Comparison of ENCODE assay signal across 2 cellular contexts in genomic region chr5:74318985-74319563, GRCh38.
TF ChIP-seq lines count a peak whose summit lies in the region.

No MANE protein-coding gene starts in this region.

TF ChIP-seq in HepG2, 621 proteins besides CTCF, POLR2A, EP300 and RAD21:
- TF ChIP-seq SIX4 (CRISPR knock-in tag; IDR thresholded peaks at IDR 0.05) (no peak), CREB1 (IDR thresholded peaks at IDR 0.05) (peak; percentile 92), CREB1 (CRISPR knock-in tag; IDR thresholded peaks at IDR 0.05) (no peak), IRF9 (CRISPR knock-in tag; IDR thresholded peaks at IDR 0.05; ENCODE audit: borderline replicate concordance) (no peak)

TF ChIP-seq in endothelial cell of umbilical vein, 7 proteins besides CTCF, POLR2A, EP300 and RAD21:
- TF ChIP-seq POLR2AphosphoS5 (IDR thresholded peaks at IDR 0.05; ENCODE audit: insufficient read depth, low read depth, low read length) (no peak), MAX (IDR thresholded peaks at IDR 0.05; ENCODE audit: insufficient read depth, insufficient read length) (no peak)
